In the genomic region with DNA sequence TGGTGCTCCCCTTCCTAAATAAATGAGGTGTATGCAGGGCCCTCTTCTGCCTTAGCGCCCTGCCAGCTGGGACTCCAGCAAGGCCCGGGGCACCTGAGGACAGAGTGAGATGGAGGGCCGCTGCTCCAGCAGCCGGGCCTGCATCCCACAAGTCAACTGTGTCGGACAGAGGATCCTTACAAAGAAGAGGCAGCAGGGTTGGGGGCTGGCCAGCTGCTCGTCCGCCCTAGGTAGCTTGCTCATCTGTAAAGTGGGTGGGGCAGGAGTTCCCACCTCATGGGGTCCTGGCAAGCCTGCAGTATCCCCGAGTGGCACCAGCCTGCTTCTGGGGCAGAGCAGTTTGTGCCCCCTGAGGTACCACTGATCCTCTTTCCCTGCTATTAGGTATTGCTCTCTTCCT, we compare ENCODE assay signal across 25 cellular contexts. TPM values are rescaled to one million over a fixed set of nuclear protein-coding genes. Genes with fewer than 3 reads are reported as not detected.
"Had no signal": no experiment of that assay in that cellular context is flagged by ENCODE, and none has a peak within 500 bp of the region (broad histone marks: within the 10 kb centered on the region; RNA-seq: fewer than 3 reads in every experiment).

No MANE protein-coding gene starts in this region.

- H3K27ac Mint-ChIP-seq: endodermal cell, type B pancreatic cell had no signal

- H3K79me2 ChIP-seq: parathyroid adenoma had no signal

- H2AFZ ChIP-seq: parathyroid adenoma had no signal

- H3K4me3 Mint-ChIP-seq: activated naive CD8-positive, alpha-beta T cell treated with anti-CD3 and anti-CD28 coated beads, Interleukin-2, amount 10 ng/mL, durations not matched to agents 7 days and 5 days; activated T-cell treated with anti-CD3 and anti-CD28 coated beads, Interleukin-2, amount 50 U/mL, for 4 hours; endodermal cell; naive B cell; type B pancreatic cell had no signal

- H3K36me3 ChIP-seq: breast epithelium, gastrocnemius medialis had no signal

- H3K4me1 ChIP-seq: breast epithelium, parathyroid adenoma, testis, vagina had no signal

- H3K9ac ChIP-seq: parathyroid adenoma had no signal

- H3K9me3 Mint-ChIP-seq: activated naive CD8-positive, alpha-beta T cell treated with anti-CD3 and anti-CD28 coated beads, Interleukin-2, amount 10 ng/mL, durations not matched to agents 7 days and 5 days; activated T-cell treated with anti-CD3 and anti-CD28 coated beads, Interleukin-2, amount 50 U/mL, for 4 hours; endodermal cell; naive B cell; type B pancreatic cell had no signal

- H3K27me3 ChIP-seq: breast epithelium, gastrocnemius medialis, testis, vagina had no signal

- H3K36me3 Mint-ChIP-seq: naive B cell, type B pancreatic cell had no signal

- ATAC-seq: activated T-cell treated with anti-CD3 and anti-CD28 coated beads, Interleukin-2, amount 50 U/mL, for 4 hours; gastrocnemius medialis; left cardiac atrium; sciatic nerve had no signal

- DNase-seq: activated CD4-positive, alpha-beta T cell treated with anti-CD3 and anti-CD28 coated beads for 4 hours; activated CD4-positive, alpha-beta T cell treated with anti-CD3 and anti-CD28 coated beads, Interleukin-2, amount 50 U/mL, for 48 hours; activated CD4-positive, CD25-positive, alpha-beta regulatory T cell; activated CD8-positive, alpha-beta memory T cell treated with anti-CD3 and anti-CD28 coated beads, Interleukin-2, amount 50 U/mL, for 48 hours; activated naive CD8-positive, alpha-beta T cell treated with anti-CD3 and anti-CD28 coated beads, Interleukin-2, amount 10 ng/mL, durations not matched to agents 7 days and 5 days; activated T-cell treated with anti-CD3 and anti-CD28 coated beads, Interleukin-2, amount 50 U/mL, for 4 hours; amniotic stem cell; endodermal cell; esophagus squamous epithelium; gastrocnemius medialis; hypothalamus; left cardiac atrium; mesendoderm; naive B cell; stimulated activated CD4-positive, alpha-beta T cell treated with anti-CD3 and anti-CD28 coated beads, Interleukin-4, amount 100 ng/mL, for 1 hour; stimulated activated naive CD4-positive, alpha-beta T cell; T1000; testis had no signal

- H3K4me3 ChIP-seq: breast epithelium, coronary artery, esophagus squamous epithelium, gastrocnemius medialis, testis, vagina had no signal

- H3K9me3 ChIP-seq: breast epithelium, esophagus squamous epithelium, gastrocnemius medialis, testis, vagina had no signal

- FAIRE-seq: islet of Langerhans had no signal

- H3K27ac ChIP-seq: breast epithelium, coronary artery, esophagus squamous epithelium, gastrocnemius medialis, parathyroid adenoma, testis, vagina had no signal

RNA-seq across cellular contexts. Expression of a gene that starts 7.6 kb away (rescaled TPM):
- total RNA-seq: vagina had no signal
